In genomic region chr12:119512772-119513497, GRCh38 we compare ENCODE assay signal across 14 cellular contexts.
DNase-seq lines count a peak whose midpoint lies in the region; ATAC-seq and TF ChIP-seq lines count a peak whose summit lies in the region.
"Had no signal": no experiment of that assay in that cellular context is flagged by ENCODE, and none has a peak within 500 bp of the region (broad histone marks: within the 10 kb centered on the region; RNA-seq: fewer than 3 reads in every experiment).

No MANE protein-coding gene starts in this region.

- no peaks in the 10 kb centered on the region for H3K4me1 ChIP-seq in adrenal gland (replicated peaks in 1 of 2)
- no peaks in the 10 kb centered on the region for H3K4me1 ChIP-seq in aorta (ENCODE audit: control insufficient read depth in 1 of 2, insufficient read depth in 2 of 2, low read length in 2 of 2)

- ATAC-seq in GM21515 (IDR thresholded peaks at IDR 0.05; ENCODE audit: unreplicated experiment), result no peak
- ATAC-seq in aorta (ENCODE audit: low FRiP score), result no peak
- no peak for ATAC-seq in HG03565 (IDR thresholded peaks at IDR 0.05; ENCODE audit: unreplicated experiment)
- ATAC-seq: activated naive CD4-positive, alpha-beta T cell treated with anti-CD3 and anti-CD28 coated beads, Interleukin-2, amount 50 U/mL, for 72 hours; left cardiac atrium had no signal

- no peak for TF ChIP-seq EP300 in Ishikawa (IDR thresholded peaks at IDR 0.05; ENCODE audit: borderline replicate concordance)

- H3K27ac ChIP-seq in adrenal gland (no peak overlapping the region), aorta (ENCODE audit: low read depth in 1 of 2, low read length in 2 of 2) (no peak overlapping the region)
- H3K27ac ChIP-seq: coronary artery had no signal

- intact Hi-C loops in adrenal gland (cut with DNase I) (no loop called here), aorta (cut with DNase I) (no loop called here)

- DNase-seq in ELR (ENCODE audit: low read depth) (peak; percentile 15), adrenal gland (peak in 4 of 7 donors; percentile 3 to 21 (median 14)), lung microvascular endothelial cell (ENCODE audit: low read depth in 2 of 2) (peak; percentile 35 to 46), aorta (no peak)
- DNase-seq in stimulated activated CD8-positive, alpha-beta memory T cell treated with anti-CD3 and anti-CD28 coated beads, Interleukin-4, amount 100 ng/mL, for 48 hours, result no peak
- DNase-seq: CD8-positive, alpha-beta memory T cell; left cardiac atrium; NCI-H1436; NCI-H82 had no signal

- 37 to 46% (median 42%) methylated on average over 8 of the region's 8 CpGs for WGBS in adrenal gland, 4 donors
- WGBS in aorta, 2 donors, result 34 to 35% methylated on average over 8 of the region's 8 CpGs

- TF ChIP-seq RAD21 in Ishikawa (IDR thresholded peaks at IDR 0.05; ENCODE audit: low read depth), result no peak

- no peak for TF ChIP-seq CTCF in adrenal gland (IDR thresholded peaks at IDR 0.05)

- H3K36me3 ChIP-seq in adrenal gland (replicated peaks in 1 of 2), result no peaks in the 10 kb centered on the region
- H3K36me3 ChIP-seq in aorta (ENCODE audit: control insufficient read depth in 1 of 2, insufficient read depth in 2 of 2, low read length in 1 of 2), result no peaks in the 10 kb centered on the region

- no peak for TF ChIP-seq POLR2A in adrenal gland (IDR thresholded peaks at IDR 0.05)

- H3K27me3 ChIP-seq in adrenal gland, result no peaks in the 10 kb centered on the region
- no peaks in the 10 kb centered on the region for H3K27me3 ChIP-seq in aorta (ENCODE audit: control insufficient read depth in 1 of 2, insufficient read depth in 2 of 2, low read length in 1 of 2)

- H3K9me3 ChIP-seq in adrenal gland (replicated peaks in 1 of 3) (no peaks in the 10 kb centered on the region), aorta (ENCODE audit: control insufficient read depth, low read length) (peaks cover 4% of the 10 kb centered on the region)

- H3K4me3 ChIP-seq in adrenal gland (no peak overlapping the region), aorta (ENCODE audit: low read length in 2 of 2) (no peak overlapping the region)
- H3K4me3 ChIP-seq: coronary artery had no signal

TF ChIP-seq in Ishikawa, 13 proteins besides CTCF, POLR2A, EP300 and RAD21:
- peak; percentile 93 for TF ChIP-seq REST (IDR thresholded peaks at IDR 0.05; ENCODE audit: low read depth)
- TF ChIP-seq USF1 (IDR thresholded peaks at IDR 0.05), result no peak
TF ChIP-seq in Ishikawa: peak in this region for 1.

Comparison
In these comparisons a context has a peak if more than half of its experiments do, and no peak if none do; other contexts are left out.
1. DNase-seq: peak in ELR (single experiment), adrenal gland (4 of 7) and lung microvascular endothelial cell (2 of 2); none in stimulated activated CD8-positive, alpha-beta memory T cell treated with anti-CD3 and anti-CD28 coated beads, Interleukin-4, amount 100 ng/mL, for 48 hours (single experiment) and aorta (0 of 2).